Comparison of ENCODE assay signal across 20 cellular contexts in genomic region chr2:111957872-111958354, GRCh38. TPM values are rescaled to one million over a fixed set of nuclear protein-coding genes. Genes with fewer than 3 reads are reported as not detected.
DNase-seq lines count a peak whose midpoint lies in the region; ATAC-seq and TF ChIP-seq lines count a peak whose summit lies in the region.
"Had no signal": no experiment of that assay in that cellular context is flagged by ENCODE, and none has a peak within 500 bp of the region (broad histone marks: within the 10 kb centered on the region; RNA-seq: fewer than 3 reads in every experiment).

No MANE protein-coding gene starts in this region.

- H3K27me3 ChIP-seq in liver (ENCODE audit: control insufficient read depth in 4 of 4, insufficient read depth in 4 of 4, low read length in 3 of 4) (no peaks in the 10 kb centered on the region), thoracic aorta (replicated peaks; ENCODE audit: insufficient read depth) (no peaks in the 10 kb centered on the region)
- H3K27me3 ChIP-seq in effector memory CD4-positive, alpha-beta T cell (replicated peaks; ENCODE audit: control insufficient read depth, insufficient read depth, low read length, poor library complexity, severe bottlenecking) = no peaks in the 10 kb centered on the region
- no peaks in the 10 kb centered on the region for H3K27me3 ChIP-seq in CD4-positive, alpha-beta memory T cell (ENCODE audit: insufficient read depth, low read length)
- H3K27me3 ChIP-seq: neutrophil had no signal

- H3K36me3 ChIP-seq in liver (ENCODE audit: control insufficient read depth in 4 of 4, insufficient read depth in 3 of 4, low read depth in 1 of 4, low read length in 3 of 4) = peaks cover 0 to 3% (median 0%) of the 10 kb centered on the region in 4 donors
- no peaks in the 10 kb centered on the region for H3K36me3 ChIP-seq in thoracic aorta
- no peaks in the 10 kb centered on the region for H3K36me3 ChIP-seq in effector memory CD4-positive, alpha-beta T cell (ENCODE audit: control insufficient read depth, insufficient read depth, low read length)
- H3K36me3 ChIP-seq in CD4-positive, alpha-beta memory T cell (ENCODE audit: insufficient read depth, low read length) = no peaks in the 10 kb centered on the region
- H3K36me3 ChIP-seq: neutrophil had no signal

- POLR2A ChIA-PET in CD4-positive, alpha-beta memory T cell (lab: Charles Lee; ENCODE audit: partially characterized antibody) = no interaction called here

- TF ChIP-seq RAD21 in liver (IDR thresholded peaks at IDR 0.05) = no peak

- ATAC-seq in thoracic aorta (ENCODE audit: insufficient number of reproducible peaks, low FRiP score, low read depth) = peak; percentile 49
- ATAC-seq: stimulated activated naive CD8-positive, alpha-beta T cell treated with anti-CD3 and anti-CD28 coated beads, Interleukin-15, amount 100 ng/mL, for 72 hours had no signal

- no peak overlapping the region for H3K9ac ChIP-seq in liver (ENCODE audit: low read depth in 1 of 2, low read length in 2 of 2)

- 81% methylated on average over 6 of the region's 6 CpGs for WGBS in liver

- CTCF ChIA-PET in CD4-positive, alpha-beta memory T cell (lab: Charles Lee; ENCODE audit: partially characterized antibody) = no interaction called here

- intact Hi-C loops in CD4-positive, alpha-beta memory T cell (cut with micrococcal nuclease) = no loop called here

- H3K4me1 Mint-ChIP-seq in CD4-positive, alpha-beta memory T cell = peaks cover 0 to 1% (median 0%) of the 10 kb centered on the region in 4 donors
- H3K4me1 Mint-ChIP-seq: stimulated activated naive CD8-positive, alpha-beta T cell treated with anti-CD3 and anti-CD28 coated beads, Interleukin-15, amount 100 ng/mL, for 72 hours had no signal

- DNase-seq in SK-MEL-5 (ENCODE audit: low read depth, low spot score) (peak; percentile 77), fibroblast of mammary gland (ENCODE audit: low read depth) (peak; percentile 22), thoracic aorta (ENCODE audit: low spot score) (no peak), NCI-H1048 (lab: John Stamatoyannopoulos, UW) (no peak), HK-2 (ENCODE audit: unreplicated experiment) (no peak)
- no peak for DNase-seq in effector memory CD4-positive, alpha-beta T cell
- no peak for DNase-seq in CD4-positive, alpha-beta memory T cell
- DNase-seq: activated CD4-positive, CD25-positive, alpha-beta regulatory T cell; DMS153; H7; NCI-H526 treated with DMSO at 0.1 percent for 48 hours; retina; SHP77 treated with DMSO at 0.1 percent for 48 hours; stimulated activated CD4-positive, alpha-beta T cell treated with anti-CD3 and anti-CD28 coated beads, Interleukin-1b, Interleukin-23, amount 100 ng/mL, for 48 hours; stimulated activated naive CD8-positive, alpha-beta T cell treated with anti-CD3 and anti-CD28 coated beads, Interleukin-15, amount 100 ng/mL, for 72 hours had no signal

- H3K36me3 Mint-ChIP-seq in CD4-positive, alpha-beta memory T cell = no peaks in the 10 kb centered on the region
- H3K36me3 Mint-ChIP-seq: activated naive CD8-positive, alpha-beta T cell; CD14-positive monocyte had no signal

- TF ChIP-seq CTCF in fibroblast of mammary gland (conservative IDR thresholded peaks at IDR 0.05; ENCODE audit: control insufficient read depth, insufficient read depth, low read depth, low read length) (no peak), liver (IDR thresholded peaks at IDR 0.05; ENCODE audit: low read depth, low read length, missing input control) (no peak), thoracic aorta (IDR thresholded peaks at IDR 0.05) (no peak)

- H3K27ac Mint-ChIP-seq in CD4-positive, alpha-beta memory T cell = no peak overlapping the region
- H3K27ac Mint-ChIP-seq: activated naive CD8-positive, alpha-beta T cell; activated T-helper 1 cell treated with anti-CD3 and anti-CD28 coated beads, Interleukin-12 subunit alpha, Interleukin-12 subunit beta, Interleukin-2, Interleukin-4 antibody, amounts not matched to agents 30 ng/mL and 10 ng/mL and 1 ng/mL, durations not matched to agents 14 hours and 24 hours and 36 hours had no signal

- peaks cover 7 to 11% of the 10 kb centered on the region in 2 donors for H3K27me3 Mint-ChIP-seq in CD4-positive, alpha-beta memory T cell

- in situ Hi-C loops in SK-MEL-5 (cut with HindIII; ENCODE audit: low pct_unique_long_range_greater_than_20kb, low sequenced_read_pairs) = no loop called here

- H3K27ac ChIP-seq in liver (ENCODE audit: low read depth in 1 of 2, low read length in 2 of 2) (no peak overlapping the region), thoracic aorta (peak overlapping the region; percentile 19 to 69)
- no peak overlapping the region for H3K27ac ChIP-seq in effector memory CD4-positive, alpha-beta T cell (ENCODE audit: insufficient read depth, low read length, poor library complexity, severe bottlenecking)
- H3K27ac ChIP-seq in CD4-positive, alpha-beta memory T cell (ENCODE audit: low read depth, low read length) = no peak overlapping the region
- H3K27ac ChIP-seq: neutrophil had no signal

- no peaks in the 10 kb centered on the region for H3K9me3 ChIP-seq in liver (ENCODE audit: control insufficient read depth in 4 of 4, low read length in 3 of 4)
- no peaks in the 10 kb centered on the region for H3K9me3 ChIP-seq in thoracic aorta
- H3K9me3 ChIP-seq in effector memory CD4-positive, alpha-beta T cell (ENCODE audit: control insufficient read depth, low read length) = no peaks in the 10 kb centered on the region
- no peaks in the 10 kb centered on the region for H3K9me3 ChIP-seq in CD4-positive, alpha-beta memory T cell (ENCODE audit: control insufficient read depth in 1 of 2, low read length in 2 of 2)
- H3K9me3 ChIP-seq: neutrophil had no signal

- H3K4me1 ChIP-seq in liver (ENCODE audit: control insufficient read depth in 4 of 4, insufficient read depth in 4 of 4, low read length in 3 of 4) = peaks cover 0 to 2% (median 0%) of the 10 kb centered on the region in 4 donors
- H3K4me1 ChIP-seq in thoracic aorta (ENCODE audit: control insufficient read depth in 1 of 2, low read depth in 2 of 2) = peaks cover 35 to 55% of the 10 kb centered on the region in 2 donors
- no peaks in the 10 kb centered on the region for H3K4me1 ChIP-seq in effector memory CD4-positive, alpha-beta T cell (ENCODE audit: control insufficient read depth, insufficient read depth, low read length, poor library complexity, severe bottlenecking)
- no peaks in the 10 kb centered on the region for H3K4me1 ChIP-seq in CD4-positive, alpha-beta memory T cell (ENCODE audit: insufficient read depth, low read length)

- H3K4me3 ChIP-seq in fibroblast of mammary gland (ENCODE audit: control insufficient read depth, low read depth, low read length) = no peak overlapping the region
- no peak overlapping the region for H3K4me3 ChIP-seq in liver (ENCODE audit: low read depth in 1 of 3, low read length in 3 of 3)
- peak overlapping the region; percentile 1 for H3K4me3 ChIP-seq in thoracic aorta
- H3K4me3 ChIP-seq in effector memory CD4-positive, alpha-beta T cell (ENCODE audit: insufficient read depth, low read depth, low read length, poor library complexity, severe bottlenecking) = no peak overlapping the region
- H3K4me3 ChIP-seq in CD4-positive, alpha-beta memory T cell (ENCODE audit: low read length in 2 of 2) = no peak overlapping the region

- H3K9me3 Mint-ChIP-seq in CD4-positive, alpha-beta memory T cell = no peaks in the 10 kb centered on the region
- H3K9me3 Mint-ChIP-seq: activated T-helper 1 cell treated with anti-CD3 and anti-CD28 coated beads, Interleukin-12 subunit alpha, Interleukin-12 subunit beta, Interleukin-2, Interleukin-4 antibody, amounts not matched to agents 30 ng/mL and 10 ng/mL and 1 ng/mL, durations not matched to agents 14 hours and 24 hours and 36 hours; stimulated activated naive CD8-positive, alpha-beta T cell treated with anti-CD3 and anti-CD28 coated beads, Interleukin-15, amount 100 ng/mL, for 72 hours had no signal

- H3K4me3 Mint-ChIP-seq in CD4-positive, alpha-beta memory T cell = no peak overlapping the region
- H3K4me3 Mint-ChIP-seq: activated naive CD8-positive, alpha-beta T cell; activated T-helper 1 cell treated with anti-CD3 and anti-CD28 coated beads, Interleukin-12 subunit alpha, Interleukin-12 subunit beta, Interleukin-2, Interleukin-4 antibody, amounts not matched to agents 30 ng/mL and 10 ng/mL and 1 ng/mL, durations not matched to agents 14 hours and 24 hours and 36 hours; CD14-positive monocyte; stimulated activated naive CD8-positive, alpha-beta T cell treated with anti-CD3 and anti-CD28 coated beads, Interleukin-15, amount 100 ng/mL, for 72 hours had no signal

TF ChIP-seq in liver, 16 proteins besides CTCF, POLR2A, EP300 and RAD21 (continues in another document):
- TF ChIP-seq HNF4A (conservative IDR thresholded peaks at IDR 0.05) (no peak), NR2F2 (IDR thresholded peaks at IDR 0.05) (peak; percentile 39), SP1 (IDR thresholded peaks at IDR 0.05) (peak; percentile 70)
- TF ChIP-seq, protein P1, sequence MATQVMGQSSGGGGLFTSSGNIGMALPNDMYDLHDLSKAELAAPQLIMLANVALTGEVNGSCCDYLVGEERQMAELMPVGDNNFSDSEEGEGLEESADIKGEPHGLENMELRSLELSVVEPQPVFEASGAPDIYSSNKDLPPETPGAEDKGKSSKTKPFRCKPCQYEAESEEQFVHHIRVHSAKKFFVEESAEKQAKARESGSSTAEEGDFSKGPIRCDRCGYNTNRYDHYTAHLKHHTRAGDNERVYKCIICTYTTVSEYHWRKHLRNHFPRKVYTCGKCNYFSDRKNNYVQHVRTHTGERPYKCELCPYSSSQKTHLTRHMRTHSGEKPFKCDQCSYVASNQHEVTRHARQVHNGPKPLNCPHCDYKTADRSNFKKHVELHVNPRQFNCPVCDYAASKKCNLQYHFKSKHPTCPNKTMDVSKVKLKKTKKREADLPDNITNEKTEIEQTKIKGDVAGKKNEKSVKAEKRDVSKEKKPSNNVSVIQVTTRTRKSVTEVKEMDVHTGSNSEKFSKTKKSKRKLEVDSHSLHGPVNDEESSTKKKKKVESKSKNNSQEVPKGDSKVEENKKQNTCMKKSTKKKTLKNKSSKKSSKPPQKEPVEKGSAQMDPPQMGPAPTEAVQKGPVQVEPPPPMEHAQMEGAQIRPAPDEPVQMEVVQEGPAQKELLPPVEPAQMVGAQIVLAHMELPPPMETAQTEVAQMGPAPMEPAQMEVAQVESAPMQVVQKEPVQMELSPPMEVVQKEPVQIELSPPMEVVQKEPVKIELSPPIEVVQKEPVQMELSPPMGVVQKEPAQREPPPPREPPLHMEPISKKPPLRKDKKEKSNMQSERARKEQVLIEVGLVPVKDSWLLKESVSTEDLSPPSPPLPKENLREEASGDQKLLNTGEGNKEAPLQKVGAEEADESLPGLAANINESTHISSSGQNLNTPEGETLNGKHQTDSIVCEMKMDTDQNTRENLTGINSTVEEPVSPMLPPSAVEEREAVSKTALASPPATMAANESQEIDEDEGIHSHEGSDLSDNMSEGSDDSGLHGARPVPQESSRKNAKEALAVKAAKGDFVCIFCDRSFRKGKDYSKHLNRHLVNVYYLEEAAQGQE (IDR thresholded peaks at IDR 0.05) = no peak

RNA-seq across cellular contexts. Expression of gene MERTK, which starts 59.5 kb away (rescaled TPM):
- 220 and 225 TPM in 2 replicates for total RNA-seq in SK-MEL-5 (2014; rRNA removed; shearing (Covaris generic))
- 166 and 193 TPM in 2 replicates for polyA plus RNA-seq in SK-MEL-5 (2015; cell fraction: cytosol; rRNA removed)
- 916 and 1,126 TPM in 2 replicates for polyA plus RNA-seq in SK-MEL-5 (2015; cell fraction: nucleus; rRNA removed)
- total RNA-seq in liver = 10 to 100 TPM in 1 of 2 donors, 1 to 10 TPM in 1; 9.0 to 34.1 TPM
- 1 to 10 TPM; 6.3 to 7.4 TPM for polyA plus RNA-seq in liver
- 10 to 100 TPM; 47.1 to 69.9 TPM for total RNA-seq in thoracic aorta
- under 1 TPM; 0.64 to 0.67 TPM for total RNA-seq in CD4-positive, alpha-beta memory T cell
- under 1 TPM; 0.09 to 0.25 TPM for polyA plus RNA-seq in CD4-positive, alpha-beta memory T cell

Comparison
In these comparisons a context has a peak if more than half of its experiments do, and no peak if none do; other contexts are left out.
1. DNase-seq: peak in SK-MEL-5 (single experiment) and fibroblast of mammary gland (single experiment); none in thoracic aorta (single experiment), NCI-H1048 (single experiment), effector memory CD4-positive, alpha-beta T cell (0 of 3), HK-2 (single experiment) and CD4-positive, alpha-beta memory T cell (0 of 5).
2. H3K27ac ChIP-seq: peak in thoracic aorta (2 of 2); none in liver (0 of 2), effector memory CD4-positive, alpha-beta T cell (single experiment) and CD4-positive, alpha-beta memory T cell (single experiment).
3. RNA of gene MERTK, which starts 59.5 kb away (total RNA-seq): 220 to 225 TPM in SK-MEL-5, 47.1 to 69.9 TPM in thoracic aorta and 9.0 to 34.1 TPM in liver; 0.64 to 0.67 TPM in CD4-positive, alpha-beta memory T cell; every median in the first group is over 4 times any median in the second.